In genomic region chr21:43021191-43021590, GRCh38 we compare ENCODE assay signal across 28 cellular contexts. TPM values are rescaled to one million over a fixed set of nuclear protein-coding genes. Genes with fewer than 3 reads are reported as not detected.
A peak's percentile ranks its signal among the peaks of the same experiment; 100 is the strongest.
DNase-seq lines count a peak whose midpoint lies in the region; ATAC-seq and TF ChIP-seq lines count a peak whose summit lies in the region.
"Had no signal": no experiment of that assay in that cellular context is flagged by ENCODE, and none has a peak within 500 bp of the region (broad histone marks: within the 10 kb centered on the region; RNA-seq: fewer than 3 reads in every experiment).

No MANE protein-coding gene starts in this region.

- H4K91ac ChIP-seq in neuronal stem cell (ENCODE audit: low read depth, low read length, poor library complexity): no peak overlapping the region

- H3K36me3 Mint-ChIP-seq in WTC11: peaks cover 58% of the 10 kb centered on the region

- H3K14ac ChIP-seq in neuronal stem cell (ENCODE audit: low read length): no peak overlapping the region

- no peak overlapping the region for H2AK5ac ChIP-seq in neuronal stem cell (ENCODE audit: low read depth, low read length)

- peak overlapping the region; percentile 29 for H3K27ac Mint-ChIP-seq in WTC11
- H3K27ac Mint-ChIP-seq: B cell had no signal

- CTCF ChIA-PET in WTC11 (lab: Charles Lee): no interaction called here

- H4K8ac ChIP-seq in neuronal stem cell (ENCODE audit: low read depth, low read length): no peak overlapping the region

- H2BK120ac ChIP-seq in neuronal stem cell (ENCODE audit: low read depth, low read length): no peak overlapping the region

- no peak overlapping the region for H3K9ac ChIP-seq in neuronal stem cell (ENCODE audit: low read depth, low read length, poor library complexity)
- H3K9ac ChIP-seq: GM23248 had no signal

- no peak overlapping the region for H3K4me2 ChIP-seq in neuronal stem cell (ENCODE audit: insufficient read depth, low read length, poor library complexity, severe bottlenecking)

- no peaks in the 10 kb centered on the region for H3K9me3 ChIP-seq in neuronal stem cell (replicated peaks in 1 of 2; ENCODE audit: control insufficient read depth in 2 of 2, insufficient read depth in 1 of 2, low read depth in 1 of 2, low read length in 2 of 2)

- no peak overlapping the region for H2BK15ac ChIP-seq in neuronal stem cell (ENCODE audit: low read length)

- POLR2A ChIA-PET in WTC11 (lab: Charles Lee): no interaction called here

- H2BK12ac ChIP-seq in neuronal stem cell (ENCODE audit: low read length): no peak overlapping the region

- peaks cover 5 to 12% of the 10 kb centered on the region in 2 donors for H3K4me1 ChIP-seq in neuronal stem cell (ENCODE audit: control insufficient read depth in 2 of 2, insufficient read depth in 1 of 2, low read depth in 1 of 2, low read length in 2 of 2)

- H3K27me3 ChIP-seq in neuronal stem cell (ENCODE audit: control insufficient read depth in 3 of 3, insufficient read depth in 3 of 3, low read depth in 1 of 3, low read length in 3 of 3): no peaks in the 10 kb centered on the region

- peak overlapping the region; percentile 6 for H3K23ac ChIP-seq in neuronal stem cell (ENCODE audit: low read depth, low read length, poor library complexity)

- no peak overlapping the region for H3K4me3 Mint-ChIP-seq in WTC11

- H3K9me3 Mint-ChIP-seq in WTC11: no peaks in the 10 kb centered on the region
- H3K9me3 Mint-ChIP-seq: CD4-positive, CD25-positive, alpha-beta regulatory T cell had no signal

- ATAC-seq in WTC11: no peak
- no peak for ATAC-seq in HG03108 (IDR thresholded peaks at IDR 0.05; ENCODE audit: unreplicated experiment)
- ATAC-seq in HG02759 (IDR thresholded peaks at IDR 0.05; ENCODE audit: unreplicated experiment): no peak
- ATAC-seq in HG03469 (IDR thresholded peaks at IDR 0.05; ENCODE audit: unreplicated experiment): no peak
- ATAC-seq: HCT116, HepG2, PC-3 had no signal

- DNase-seq in AG08395 (ENCODE audit: low spot score) (peak; percentile 27), GM04504 (ENCODE audit: low read depth) (peak; percentile 18), WTC11 (ENCODE audit: low spot score) (no peak), neuronal stem cell (ENCODE audit: low spot score) (no peak), ureter (ENCODE audit: low spot score) (no peak)
- DNase-seq: 8988T; CD4-positive, CD25-positive, alpha-beta regulatory T cell; GM23248; KBM-7; NCI-H1092; NCI-H1436; NCI-H187 treated with DMSO at 0.1 percent for 48 hours; NCI-H2107; NCI-H446 treated with DMSO at 0.1 percent for 48 hours; NCI-H526 treated with DMSO at 0.1 percent for 48 hours; PC-3; RPMI8226; SHP77; SW 1271 had no signal

- peaks cover 6 to 74% of the 10 kb centered on the region in 2 donors for H3K36me3 ChIP-seq in neuronal stem cell (replicated peaks in 1 of 2; ENCODE audit: control insufficient read depth in 2 of 2, insufficient read depth in 2 of 2, low read length in 2 of 2)

- no peaks in the 10 kb centered on the region for H3K27me3 Mint-ChIP-seq in WTC11 (ENCODE audit: low read depth)
- H3K27me3 Mint-ChIP-seq: B cell; CD4-positive, CD25-positive, alpha-beta regulatory T cell had no signal

- H2AFZ ChIP-seq in neuronal stem cell (ENCODE audit: low read length): no peak overlapping the region
- H2AFZ ChIP-seq: GM23248 had no signal

- 0 out of 2 replicates have a peak, but pooled peaks cover 4% of the 10 kb centered on the region for H3K4me1 Mint-ChIP-seq in WTC11

- H3K79me1 ChIP-seq in neuronal stem cell (ENCODE audit: low read depth, low read length): no peaks in the 10 kb centered on the region

- H3K4ac ChIP-seq in neuronal stem cell (ENCODE audit: low read length): no peak overlapping the region

- no peak overlapping the region for H2BK5ac ChIP-seq in neuronal stem cell (ENCODE audit: low read length)

- TF ChIP-seq CTCF in WTC11 (IDR thresholded peaks at IDR 0.05): no peak

- WGBS in neuronal stem cell (ENCODE audit: extremely low coverage in 2 of 2, insufficient read length in 2 of 2, insufficient replicate concordance in 1 of 2), 2 donors: no CpG with 5 or more reads among the region's 10 CpGs

- H3K27ac ChIP-seq in neuronal stem cell (replicated peaks; ENCODE audit: low read length): no peak overlapping the region
- H3K27ac ChIP-seq: GM23248, HL-60, SK-N-MC had no signal

- H3K18ac ChIP-seq in neuronal stem cell (ENCODE audit: low read length): no peak overlapping the region

- H3K4me3 ChIP-seq in neuronal stem cell (ENCODE audit: low read length in 2 of 2): no peak overlapping the region
- H3K4me3 ChIP-seq: GM23248, SK-N-MC had no signal

TF ChIP-seq in WTC11, 78 proteins besides CTCF, POLR2A, EP300 and RAD21 (continues in another document):
- no peak for TF ChIP-seq CREB1 (CRISPR knock-in tag; IDR thresholded peaks at IDR 0.05)
- TF ChIP-seq ZNF263 (CRISPR knock-in tag; IDR thresholded peaks at IDR 0.05; ENCODE audit: low read depth): no peak
- TF ChIP-seq PRDM15 (CRISPR knock-in tag; IDR thresholded peaks at IDR 0.05): no peak
- TF ChIP-seq E2F4 (CRISPR knock-in tag; IDR thresholded peaks at IDR 0.05; ENCODE audit: borderline replicate concordance, low read depth): no peak
- no peak for TF ChIP-seq PRRX2 (CRISPR knock-in tag; IDR thresholded peaks at IDR 0.05)
- TF ChIP-seq STAT6 (CRISPR knock-in tag; conservative IDR thresholded peaks at IDR 0.05; ENCODE audit: low read depth): no peak
- TF ChIP-seq TEAD1 (CRISPR knock-in tag; IDR thresholded peaks at IDR 0.05): no peak

RNA-seq across cellular contexts. Expression of gene PKNOX1, which starts 46.8 kb away (rescaled TPM):
- total RNA-seq in WTC11 (2021): 21.2 to 25.2 TPM (median 23.0 TPM) in 3 replicates
- 5.1 TPM for polyA plus RNA-seq in neuronal stem cell (2013, experiment 1 of 2)
- polyA plus RNA-seq in neuronal stem cell (2013, experiment 2 of 2): 5.5 TPM
- 34.5 TPM for total RNA-seq in ureter

RNA-seq across cellular contexts. Expression of gene CBS, which starts 54.4 kb away (rescaled TPM):
- 582 to 844 TPM (median 591 TPM) in 3 replicates for total RNA-seq in WTC11 (2021)
- 47.2 TPM for polyA plus RNA-seq in neuronal stem cell (2013, experiment 1 of 2)
- 46.3 TPM for polyA plus RNA-seq in neuronal stem cell (2013, experiment 2 of 2)
- total RNA-seq in ureter: 65.8 TPM
- total RNA-seq: CD4-positive, CD25-positive, alpha-beta regulatory T cell; HT-29 had no signal

Comparison
In these comparisons a context has a peak if more than half of its experiments do, and no peak if none do; other contexts are left out.
1. DNase-seq: peak in AG08395 (single experiment) and GM04504 (single experiment); none in WTC11 (single experiment), neuronal stem cell (single experiment) and ureter (single experiment).